13 cellular contexts compared by ENCODE assay signal in genomic region chr22:18032455-18033101, GRCh38. TPM values are rescaled to one million over a fixed set of nuclear protein-coding genes. Genes with fewer than 3 reads are reported as not detected.
DNase-seq lines count a peak whose midpoint lies in the region; ATAC-seq and TF ChIP-seq lines count a peak whose summit lies in the region.
"Had no signal": no experiment of that assay in that cellular context is flagged by ENCODE, and none has a peak within 500 bp of the region (broad histone marks: within the 10 kb centered on the region; RNA-seq: fewer than 3 reads in every experiment).

No MANE protein-coding gene starts in this region.

- H3K4me3 ChIP-seq in WI38 (ENCODE audit: low read depth, low read length) (0 out of 2 replicates have a peak overlapping the region, but pooled peaks have one; percentile 9), stomach smooth muscle (ENCODE audit: low read length in 2 of 2) (peak overlapping the region in 1 of 2 donors; percentile 3)

- H3K9me3 Mint-ChIP-seq in activated CD8-positive, alpha-beta memory T cell treated with anti-CD3 and anti-CD28 coated beads, Interleukin-2, amount 10 ng/mL, durations not matched to agents 7 days and 5 days (ENCODE audit: low read depth): no peaks in the 10 kb centered on the region

- peak overlapping the region; percentile 47 to 50 for H3K9ac ChIP-seq in stomach smooth muscle (ENCODE audit: low read length in 2 of 2)

- peaks cover 28% of the 10 kb centered on the region for H3K4me1 ChIP-seq in stomach smooth muscle (ENCODE audit: control insufficient read depth, insufficient read depth, low read length)

- TF ChIP-seq CTCF in WI38 (IDR thresholded peaks at IDR 0.05; ENCODE audit: low read depth, low read length): no peak

- H3K9me3 ChIP-seq in stomach smooth muscle (ENCODE audit: control insufficient read depth in 2 of 2, low read length in 2 of 2): no peaks in the 10 kb centered on the region

- CTCF ChIA-PET in activated CD8-positive, alpha-beta memory T cell treated with anti-CD3 and anti-CD28 coated beads, Interleukin-2, amount 10 ng/mL, durations not matched to agents 7 days and 5 days (lab: Charles Lee): interaction anchor here (1.2 kb wide), 1 partner anchor 43 kb away, joined by 3 read pairs; no protein-coding TSS in a partner anchor

- intact Hi-C loops in left cardiac atrium (cut with DNase I): loop anchor here in 1 of 2 donors (5.0 kb wide), 1 partner anchor 35 kb away; no protein-coding TSS in a partner anchor

- peaks cover 32% of the 10 kb centered on the region for H3K27me3 Mint-ChIP-seq in activated CD8-positive, alpha-beta memory T cell treated with anti-CD3 and anti-CD28 coated beads, Interleukin-2, amount 10 ng/mL, durations not matched to agents 7 days and 5 days

- no peaks in the 10 kb centered on the region for H3K4me1 Mint-ChIP-seq in activated CD8-positive, alpha-beta memory T cell treated with anti-CD3 and anti-CD28 coated beads, Interleukin-2, amount 10 ng/mL, durations not matched to agents 7 days and 5 days

- peak; percentile 88 for DNase-seq in HPDE6-E6E7 (ENCODE audit: extremely low spot score)
- no peak for DNase-seq in left cardiac atrium
- DNase-seq in NCI-H1105 treated with DMSO at 0.1 percent for 48 hours (lab: John Stamatoyannopoulos, UW): no peak
- DNase-seq in activated CD8-positive, alpha-beta memory T cell treated with anti-CD3 and anti-CD28 coated beads, Interleukin-2, amount 10 ng/mL, durations not matched to agents 7 days and 5 days: no peak
- no peak for DNase-seq in NCI-H1417 (lab: John Stamatoyannopoulos, UW)
- DNase-seq in NCI-H2029 (lab: John Stamatoyannopoulos, UW): no peak
- DNase-seq: activated naive CD4-positive, alpha-beta T cell treated with anti-CD3 and anti-CD28 coated beads, Interleukin-2, amount 50 U/mL, for 16 hours; GF-D8; NCI-H2029 treated with DMSO at 0.1 percent for 48 hours; nucleus accumbens; T-helper 2 cell had no signal

- no peak overlapping the region for H3K27ac Mint-ChIP-seq in activated CD8-positive, alpha-beta memory T cell treated with anti-CD3 and anti-CD28 coated beads, Interleukin-2, amount 10 ng/mL, durations not matched to agents 7 days and 5 days

- H3K27ac ChIP-seq in stomach smooth muscle (ENCODE audit: low read length): peak overlapping the region; percentile 73

- H3K27me3 ChIP-seq in stomach smooth muscle (ENCODE audit: control insufficient read depth in 1 of 2, insufficient read depth in 2 of 2, low read length in 2 of 2): no peaks in the 10 kb centered on the region

- H3K36me3 ChIP-seq in stomach smooth muscle (ENCODE audit: control insufficient read depth in 2 of 2, insufficient read depth in 2 of 2, low read length in 2 of 2): no peaks in the 10 kb centered on the region

- no peak overlapping the region for H3K4me3 Mint-ChIP-seq in activated CD8-positive, alpha-beta memory T cell treated with anti-CD3 and anti-CD28 coated beads, Interleukin-2, amount 10 ng/mL, durations not matched to agents 7 days and 5 days

- H3K36me3 Mint-ChIP-seq in activated CD8-positive, alpha-beta memory T cell treated with anti-CD3 and anti-CD28 coated beads, Interleukin-2, amount 10 ng/mL, durations not matched to agents 7 days and 5 days: no peaks in the 10 kb centered on the region

- peak; percentile 60 to 83 for ATAC-seq in left cardiac atrium
- no peak for ATAC-seq in activated CD8-positive, alpha-beta memory T cell treated with anti-CD3 and anti-CD28 coated beads, Interleukin-2, amount 10 ng/mL, durations not matched to agents 7 days and 5 days

RNA-seq across cellular contexts. Expression of gene MICAL3, which starts 8.2 kb away (rescaled TPM):
- 10 to 100 TPM; 54.7 to 80.1 TPM for total RNA-seq in left cardiac atrium
- 10 to 100 TPM; 38.8 to 41.7 TPM for total RNA-seq in activated CD8-positive, alpha-beta memory T cell treated with anti-CD3 and anti-CD28 coated beads, Interleukin-2, amount 10 ng/mL, durations not matched to agents 7 days and 5 days

RNA-seq across cellular contexts. Expression of gene PEX26, which starts 45.2 kb away (rescaled TPM):
- total RNA-seq in left cardiac atrium: 10 to 100 TPM; 21.6 to 22.5 TPM
- total RNA-seq in activated CD8-positive, alpha-beta memory T cell treated with anti-CD3 and anti-CD28 coated beads, Interleukin-2, amount 10 ng/mL, durations not matched to agents 7 days and 5 days: 10 to 100 TPM; 38.9 to 46.8 TPM
